8 cellular contexts compared by ENCODE assay signal in genomic region chr3:184135149-184135910, GRCh38. TPM values are rescaled to one million over a fixed set of nuclear protein-coding genes. Genes with fewer than 3 reads are reported as not detected.
DNase-seq lines count a peak whose midpoint lies in the region; ATAC-seq and TF ChIP-seq lines count a peak whose summit lies in the region.

TSS of gene EIF2B5 (plus strand) at chr3:184135358. CDS start at chr3:184135386, 28 bp downstream.

- peak within 1 kb of the TSS; percentile 97 for H2AFZ ChIP-seq in smooth muscle cell (ENCODE audit: low read depth)

- intact Hi-C loops in breast epithelium (cut with DNase I; ENCODE audit: low total_unique reads) = no loop called here

- TF ChIP-seq CTCF in AG04449 (IDR thresholded peaks at IDR 0.05; ENCODE audit: insufficient read depth, low read length, missing control alignments) = peak; percentile 38
- 0 out of 2 replicates have a peak, but pooled peaks have one; percentile 26 for TF ChIP-seq CTCF in VCaP (conservative IDR thresholded peaks at IDR 0.05)
- peak in 2 of 3 donors; percentile 12 to 30 for TF ChIP-seq CTCF in breast epithelium (IDR thresholded peaks at IDR 0.05)
- peak; percentile 35 for TF ChIP-seq CTCF in smooth muscle cell (IDR thresholded peaks at IDR 0.05; ENCODE audit: borderline replicate concordance, insufficient read depth, poor library complexity, severe bottlenecking)

- H3K27ac ChIP-seq in VCaP (peak within 1 kb of the TSS; percentile 100), breast epithelium (peak within 1 kb of the TSS; percentile 88 to 96), iPS-20b (ENCODE audit: low read length) (peak within 1 kb of the TSS; percentile 3), smooth muscle cell (ENCODE audit: low read depth) (peak within 1 kb of the TSS; percentile 21)

- peaks cover 46% of the 10 kb centered on the region for H3K79me2 ChIP-seq in smooth muscle cell (ENCODE audit: low read depth)

- H3K9me3 ChIP-seq in breast epithelium = no peaks in the 10 kb centered on the region
- H3K9me3 ChIP-seq in iPS-20b (ENCODE audit: insufficient read depth, low read depth, low read length) = no peaks in the 10 kb centered on the region
- H3K9me3 ChIP-seq in smooth muscle cell (replicated peaks; ENCODE audit: low read depth) = no peaks in the 10 kb centered on the region

- POLR2A ChIA-PET in AG04449 (lab: Yijun Ruan, JAX) = interaction anchor here (0.8 to 2.6 kb wide), 4 partner anchors 21 to 50 kb away, joined by 4 to 8 read pairs (median 6); partner anchors contain the start of genes ABCF3, AP2M1 and DVL3

- 1% methylated on average over 53 of the region's 56 CpGs for WGBS in smooth muscle cell (ENCODE audit: low lambda C conversion rate)

- H3K36me3 ChIP-seq in breast epithelium (no peaks in the 10 kb centered on the region), iPS-20b (ENCODE audit: insufficient read depth, low read depth, low read length) (peaks cover 17% of the 10 kb centered on the region), smooth muscle cell (ENCODE audit: low read depth) (no peaks in the 10 kb centered on the region)

- H3K4me1 ChIP-seq in breast epithelium = peaks cover 0 to 7% of the 10 kb centered on the region in 2 donors
- H3K4me1 ChIP-seq in iPS-20b (ENCODE audit: insufficient read depth, low read length) = peaks cover 12% of the 10 kb centered on the region; the same call in 1 of the 2 replicates
- peaks cover 11% of the 10 kb centered on the region for H3K4me1 ChIP-seq in smooth muscle cell (ENCODE audit: low read depth)

- peak; percentile 88 for ATAC-seq in GM18868 (IDR thresholded peaks at IDR 0.05; ENCODE audit: unreplicated experiment)
- ATAC-seq in HG03108 (IDR thresholded peaks at IDR 0.05; ENCODE audit: unreplicated experiment) = peak; percentile 91

- peak within 1 kb of the TSS; percentile 86 for H3K4me2 ChIP-seq in smooth muscle cell

- H3K27me3 ChIP-seq in breast epithelium = no peaks in the 10 kb centered on the region
- no peaks in the 10 kb centered on the region; the same call in 1 of the 2 replicates for H3K27me3 ChIP-seq in iPS-20b (ENCODE audit: insufficient read depth, low read length)
- no peaks in the 10 kb centered on the region for H3K27me3 ChIP-seq in smooth muscle cell (ENCODE audit: low read depth)

- peaks cover 7% of the 10 kb centered on the region for H3F3A ChIP-seq in smooth muscle cell (ENCODE audit: low read depth)

- DNase-seq in AG04449 (ENCODE audit: low read depth, low spot score) (peak; percentile 69), NCI-H2196 (lab: John Stamatoyannopoulos, UW; ENCODE audit: unreplicated experiment) (peak; percentile 97), breast epithelium (ENCODE audit: low spot score in 2 of 2) (peak; percentile 79 to 85), smooth muscle cell (lab: John Stamatoyannopoulos, UW; ENCODE audit: unreplicated experiment) (peak; percentile 75)

- H3K4me3 ChIP-seq in AG04449 (ENCODE audit: low read depth, low read length) (peak within 1 kb of the TSS; percentile 96), breast epithelium (peak within 1 kb of the TSS; percentile 69 to 96 (median 82)), iPS-20b (ENCODE audit: low read length) (peak within 1 kb of the TSS; percentile 88), smooth muscle cell (peak within 1 kb of the TSS; percentile 81)

- TF ChIP-seq POLR2A in breast epithelium (IDR thresholded peaks at IDR 0.05) = peak; percentile 67

- CTCF ChIA-PET in AG04449 (lab: Yijun Ruan, JAX) = interaction anchor here (0.6 to 5.7 kb wide), 16 partner anchors 10 to 251 kb away, joined by 3 to 46 read pairs (median 3); partner anchors contain the start of genes ABCC5, EEF1AKMT4 and PARL

- H3K9ac ChIP-seq in iPS-20b (ENCODE audit: low read depth, low read length) = peak within 1 kb of the TSS; percentile 83
- H3K9ac ChIP-seq in smooth muscle cell (ENCODE audit: low read depth) = peak within 1 kb of the TSS; percentile 82

- peaks cover 8% of the 10 kb centered on the region for H4K20me1 ChIP-seq in smooth muscle cell (ENCODE audit: low read depth)

RNA-seq across cellular contexts. Expression of gene EIF2B5, which starts in this region (rescaled TPM):
- total RNA-seq in breast epithelium (10 to 100 TPM; 37.3 to 62.3 (median 50.1) TPM), smooth muscle cell (23.5 and 25.3 TPM in 2 replicates)
- 32.3 and 50.4 TPM in 2 replicates for polyA plus RNA-seq in smooth muscle cell

Comparison
In these comparisons a context has a peak if more than half of its experiments do, and no peak if none do; other contexts are left out.
1. Peak in every context shown above with its lines: DNase-seq, ATAC-seq, H3K4me3 ChIP-seq and H3K27ac ChIP-seq.
2. H3K27ac ChIP-seq: peak in every context shown above with its lines; median percentile 100 in VCaP; 92 in breast epithelium; 21 in smooth muscle cell; 3 in iPS-20b.